ENCODE assay signal across 8 cellular contexts in the genomic region with DNA sequence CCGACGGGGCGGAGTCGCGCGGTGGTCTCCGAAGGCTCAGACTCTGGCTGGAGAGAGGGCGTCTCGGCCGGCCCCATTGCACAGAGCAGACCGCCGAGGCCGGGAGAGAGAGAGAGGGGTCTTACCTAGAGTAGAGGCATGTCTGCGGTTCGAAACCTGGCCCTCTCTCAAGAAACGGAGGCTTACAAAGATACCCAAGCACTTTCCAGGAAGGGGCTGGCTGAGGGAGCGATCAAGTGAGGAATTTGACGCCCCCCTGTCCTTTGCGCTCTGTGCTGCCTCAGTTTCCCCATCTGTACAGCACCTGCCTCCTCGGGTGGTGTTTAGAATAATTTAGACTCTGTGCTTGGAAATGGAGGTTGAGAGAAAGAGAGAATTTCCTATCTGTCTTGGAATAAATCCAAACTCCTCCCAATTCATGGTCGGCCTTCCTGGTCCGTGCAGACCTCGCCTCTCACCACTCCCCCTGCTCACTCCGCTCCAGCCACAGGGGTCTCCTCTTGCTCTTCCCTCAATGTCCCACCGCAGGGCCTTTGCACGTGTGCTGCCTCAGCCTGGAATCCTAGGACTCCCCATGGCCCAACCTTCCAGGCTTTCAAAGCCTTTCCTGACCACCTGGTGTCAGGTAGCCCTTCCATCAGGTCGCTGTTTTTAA. TPM values are rescaled to one million over a fixed set of nuclear protein-coding genes. Genes with fewer than 3 reads are reported as not detected.
A peak's percentile ranks its signal among the peaks of the same experiment; 100 is the strongest.
DNase-seq lines count a peak whose midpoint lies in the region; ATAC-seq, FAIRE-seq and TF ChIP-seq lines count a peak whose summit lies in the region.

No MANE protein-coding gene starts in this region.

- H3K4me3 Mint-ChIP-seq in activated CD8-positive, alpha-beta memory T cell treated with anti-CD3 and anti-CD28 coated beads, Interleukin-2, amount 10 ng/mL, durations not matched to agents 7 days and 5 days = peak overlapping the region; percentile 81

- H3K4me1 ChIP-seq in SJCRH30 = peaks cover 7% of the 10 kb centered on the region; the same call in 1 of the 2 replicates
- H3K4me1 ChIP-seq in esophagus (ENCODE audit: control insufficient read depth in 2 of 2, insufficient read depth in 2 of 2, low read length in 1 of 2) = peaks cover 2 to 6% of the 10 kb centered on the region in 2 donors
- H3K4me1 ChIP-seq in pancreas = peaks cover 0 to 7% (median 5%) of the 10 kb centered on the region in 3 donors

- no peaks in the 10 kb centered on the region for H3K27me3 ChIP-seq in SJCRH30
- H3K27me3 ChIP-seq in esophagus (ENCODE audit: control insufficient read depth in 1 of 2, insufficient read depth in 2 of 2, low read length in 2 of 2) = no peaks in the 10 kb centered on the region
- no peaks in the 10 kb centered on the region for H3K27me3 ChIP-seq in pancreas

- H3K27ac ChIP-seq in SJCRH30 (no peak overlapping the region), esophagus (ENCODE audit: low read depth in 2 of 2, low read length in 1 of 2) (peak overlapping the region; percentile 74 to 80), pancreas (peak overlapping the region; percentile 43 to 80 (median 74))

- no peaks in the 10 kb centered on the region for H3K36me3 Mint-ChIP-seq in activated CD8-positive, alpha-beta memory T cell treated with anti-CD3 and anti-CD28 coated beads, Interleukin-2, amount 10 ng/mL, durations not matched to agents 7 days and 5 days

- ATAC-seq in activated CD8-positive, alpha-beta memory T cell treated with anti-CD3 and anti-CD28 coated beads, Interleukin-2, amount 10 ng/mL, durations not matched to agents 7 days and 5 days = no peak
- ATAC-seq in pancreas (peak in 1 of 4 donors; percentile 6), HG03108 (IDR thresholded peaks at IDR 0.05; ENCODE audit: unreplicated experiment) (no peak), GM21515 (IDR thresholded peaks at IDR 0.05; ENCODE audit: unreplicated experiment) (no peak)

- no peaks in the 10 kb centered on the region for H3K36me3 ChIP-seq in SJCRH30
- H3K36me3 ChIP-seq in esophagus (ENCODE audit: control insufficient read depth in 2 of 2, insufficient read depth in 2 of 2, low read length in 1 of 2) = no peaks in the 10 kb centered on the region
- no peaks in the 10 kb centered on the region for H3K36me3 ChIP-seq in pancreas

- 12% methylated on average over 26 to 27 of the region's 27 CpGs for WGBS in esophagus, 2 donors
- WGBS in pancreas, 2 donors = 11 to 12% methylated on average over 24 to 27 of the region's 27 CpGs

- H3K27me3 Mint-ChIP-seq in activated CD8-positive, alpha-beta memory T cell treated with anti-CD3 and anti-CD28 coated beads, Interleukin-2, amount 10 ng/mL, durations not matched to agents 7 days and 5 days = peaks cover 2% of the 10 kb centered on the region

- intact Hi-C loops in pancreas (cut with DNase I) = no loop called here

- peaks cover 19% of the 10 kb centered on the region for H3K4me1 Mint-ChIP-seq in activated CD8-positive, alpha-beta memory T cell treated with anti-CD3 and anti-CD28 coated beads, Interleukin-2, amount 10 ng/mL, durations not matched to agents 7 days and 5 days

- H3K9me3 Mint-ChIP-seq in activated CD8-positive, alpha-beta memory T cell treated with anti-CD3 and anti-CD28 coated beads, Interleukin-2, amount 10 ng/mL, durations not matched to agents 7 days and 5 days (ENCODE audit: low read depth) = no peaks in the 10 kb centered on the region

- no peak for TF ChIP-seq CTCF in pancreas (IDR thresholded peaks at IDR 0.05)

- CTCF ChIA-PET in activated CD8-positive, alpha-beta memory T cell treated with anti-CD3 and anti-CD28 coated beads, Interleukin-2, amount 10 ng/mL, durations not matched to agents 7 days and 5 days (lab: Charles Lee) = interaction anchor here (0.6 to 6.3 kb wide), 13 partner anchors 15 to 321 kb away, joined by 3 to 41 read pairs (median 4); a partner anchor contains a TSS

- peak overlapping the region; percentile 85 for H3K27ac Mint-ChIP-seq in activated CD8-positive, alpha-beta memory T cell treated with anti-CD3 and anti-CD28 coated beads, Interleukin-2, amount 10 ng/mL, durations not matched to agents 7 days and 5 days

- no peak for FAIRE-seq in pancreas (lab: Jason Lieb, UNC)

- H3K9me3 ChIP-seq in SJCRH30 (replicated peaks) (no peaks in the 10 kb centered on the region), esophagus (ENCODE audit: control insufficient read depth in 2 of 2, insufficient read depth in 1 of 2, low read depth in 1 of 2, low read length in 1 of 2) (no peaks in the 10 kb centered on the region), pancreas (no peaks in the 10 kb centered on the region)

- peak overlapping the region; percentile 32 for H3K4me3 ChIP-seq in SJCRH30
- peak overlapping the region; percentile 68 to 85 for H3K4me3 ChIP-seq in esophagus (ENCODE audit: low read depth in 1 of 2, low read length in 2 of 2)
- H3K4me3 ChIP-seq in pancreas = peak overlapping the region; percentile 29 to 72 (median 50)

- DNase-seq in activated CD8-positive, alpha-beta memory T cell treated with anti-CD3 and anti-CD28 coated beads, Interleukin-2, amount 10 ng/mL, durations not matched to agents 7 days and 5 days = no peak
- DNase-seq in activated CD8-positive, alpha-beta memory T cell treated with anti-CD3 and anti-CD28 coated beads, Interleukin-2, amount 50 U/mL, for 48 hours = no peak
- DNase-seq in SJCRH30 = no peak
- DNase-seq in pancreas = peak in 3 of 6 donors; percentile 31 to 61 (median 45)
- no peak for DNase-seq in DMS114 treated with DMSO at 0.1 percent for 48 hours (lab: John Stamatoyannopoulos, UW; ENCODE audit: unreplicated experiment)

RNA-seq across cellular contexts. Expression of a gene that starts 0.7 kb away (rescaled TPM):
- 10 to 100 TPM; 28.2 to 35.7 TPM for total RNA-seq in activated CD8-positive, alpha-beta memory T cell treated with anti-CD3 and anti-CD28 coated beads, Interleukin-2, amount 10 ng/mL, durations not matched to agents 7 days and 5 days
- total RNA-seq in SJCRH30 (2014; rRNA removed; shearing (Covaris generic)) = 63.2 and 70.8 TPM in 2 replicates
- polyA plus RNA-seq in esophagus = 10 to 100 TPM; 38.6 to 95.2 TPM
- total RNA-seq in pancreas = 10 to 100 TPM; 13.0 to 23.9 (median 20.9) TPM
- 10 to 100 TPM; 38.3 to 43.9 TPM for polyA plus RNA-seq in pancreas

RNA-seq across cellular contexts. Expression of a gene that starts 2.5 kb away (rescaled TPM):
- not detected for total RNA-seq in activated CD8-positive, alpha-beta memory T cell treated with anti-CD3 and anti-CD28 coated beads, Interleukin-2, amount 10 ng/mL, durations not matched to agents 7 days and 5 days
- total RNA-seq in SJCRH30 (2014; rRNA removed; shearing (Covaris generic)) = not detected in 2 replicates
- under 1 TPM in 1 of 2 donors, not detected in 1; 0.04 TPM for polyA plus RNA-seq in esophagus
- total RNA-seq in pancreas = not detected
- not detected for polyA plus RNA-seq in pancreas

RNA-seq across cellular contexts. Expression of a gene that starts 14.3 kb away (rescaled TPM):
- 1 to 10 TPM; 8.8 to 8.9 TPM for total RNA-seq in activated CD8-positive, alpha-beta memory T cell treated with anti-CD3 and anti-CD28 coated beads, Interleukin-2, amount 10 ng/mL, durations not matched to agents 7 days and 5 days
- total RNA-seq in SJCRH30 (2014; rRNA removed; shearing (Covaris generic)) = 2.9 and 3.6 TPM in 2 replicates
- polyA plus RNA-seq in esophagus = 1 to 10 TPM; 3.8 to 7.0 TPM
- 1 to 10 TPM; 3.4 to 6.2 (median 4.1) TPM for total RNA-seq in pancreas
- polyA plus RNA-seq in pancreas = 1 to 10 TPM; 2.6 to 7.8 TPM

RNA-seq across cellular contexts. Expression of a gene that starts 19.0 kb away (rescaled TPM):
- not detected for total RNA-seq in activated CD8-positive, alpha-beta memory T cell treated with anti-CD3 and anti-CD28 coated beads, Interleukin-2, amount 10 ng/mL, durations not matched to agents 7 days and 5 days
- total RNA-seq in SJCRH30 (2014; rRNA removed; shearing (Covaris generic)) = not detected in 2 replicates
- polyA plus RNA-seq in esophagus (under 1 TPM in 1 of 2 donors, not detected in 1; 0.01 TPM), pancreas (under 1 TPM; 0.04 to 0.33 TPM)
- total RNA-seq in pancreas = under 1 TPM in 3 of 6 donors, not detected in 3; 0.05 to 0.16 (median 0.06) TPM

RNA-seq across cellular contexts. Expression of a gene that starts 22.9 kb away (rescaled TPM):
- 10 to 100 TPM; 14.6 to 23.2 TPM for total RNA-seq in activated CD8-positive, alpha-beta memory T cell treated with anti-CD3 and anti-CD28 coated beads, Interleukin-2, amount 10 ng/mL, durations not matched to agents 7 days and 5 days
- total RNA-seq in SJCRH30 (2014; rRNA removed; shearing (Covaris generic)) = 22.1 and 25.9 TPM in 2 replicates
- polyA plus RNA-seq in esophagus = 1 to 10 TPM; 4.2 to 6.8 TPM
- total RNA-seq in pancreas = 10 to 100 TPM in 1 of 6 donors, 1 to 10 TPM in 5; 5.8 to 10.1 (median 7.5) TPM
- 10 to 100 TPM; 27.9 to 32.4 TPM for polyA plus RNA-seq in pancreas
